ENCODE assay signal across 14 cellular contexts in genomic region chr1:200666309-200666708, GRCh38. TPM values are rescaled to one million over a fixed set of nuclear protein-coding genes. Genes with fewer than 3 reads are reported as not detected.
A peak's percentile ranks its signal among the peaks of the same experiment; 100 is the strongest.
DNase-seq lines count a peak whose midpoint lies in the region; ATAC-seq, FAIRE-seq and TF ChIP-seq lines count a peak whose summit lies in the region.
"Had no signal": no experiment of that assay in that cellular context is flagged by ENCODE, and none has a peak within 500 bp of the region (broad histone marks: within the 10 kb centered on the region; RNA-seq: fewer than 3 reads in every experiment).

No MANE protein-coding gene starts in this region.

- H3K4me1 ChIP-seq in CD4-positive, alpha-beta memory T cell (ENCODE audit: insufficient read depth, low read length) = peaks cover 60% of the 10 kb centered on the region
- H3K4me1 ChIP-seq in HUES64 (ENCODE audit: insufficient read depth, low read length) (peaks cover 27% of the 10 kb centered on the region), endothelial cell of umbilical vein (ENCODE audit: control insufficient read depth, extremely low read depth, insufficient read depth, low read length) (peaks cover 28% of the 10 kb centered on the region), gastrocnemius medialis (peaks cover 21 to 28% of the 10 kb centered on the region in 2 donors)

- dilution Hi-C loops in endothelial cell of umbilical vein (cut with MboI; ENCODE audit: extremely low pct_ligation_motif_present, low sequenced_read_pairs) = no loop called here

- peak overlapping the region in 4 of 8 donors; percentile 4 to 58 (median 42) for H3K4me3 Mint-ChIP-seq in CD4-positive, alpha-beta memory T cell

- no peaks in the 10 kb centered on the region for H3K9me3 Mint-ChIP-seq in CD4-positive, alpha-beta memory T cell

- no peaks in the 10 kb centered on the region for H3K9me3 ChIP-seq in CD4-positive, alpha-beta memory T cell (ENCODE audit: control insufficient read depth in 1 of 2, low read length in 2 of 2)
- H3K9me3 ChIP-seq in HUES64 (ENCODE audit: insufficient read depth, low read depth, low read length) (no peaks in the 10 kb centered on the region), endothelial cell of umbilical vein (replicated peaks; ENCODE audit: control insufficient read depth, insufficient read depth, low read length) (no peaks in the 10 kb centered on the region), gastrocnemius medialis (no peaks in the 10 kb centered on the region)
- H3K9me3 ChIP-seq: testis had no signal

- no peak for TF ChIP-seq POLR2A in endothelial cell of umbilical vein (IDR thresholded peaks at IDR 0.05; ENCODE audit: low read depth, low read length)
- TF ChIP-seq POLR2A in gastrocnemius medialis (IDR thresholded peaks at IDR 0.05) = no peak

- H3K79me2 ChIP-seq in endothelial cell of umbilical vein (ENCODE audit: control insufficient read depth, insufficient read depth, low read length) = peaks cover 10% of the 10 kb centered on the region

- peaks cover 9% of the 10 kb centered on the region for H3K36me3 ChIP-seq in CD4-positive, alpha-beta memory T cell (ENCODE audit: insufficient read depth, low read length)
- peaks cover 44% of the 10 kb centered on the region for H3K36me3 ChIP-seq in HUES64 (ENCODE audit: insufficient read depth, low read length)
- peaks cover 3 to 10% of the 10 kb centered on the region in 2 experiments for H3K36me3 ChIP-seq in endothelial cell of umbilical vein (ENCODE audit: control insufficient read depth in 2 of 2, extremely low read depth in 1 of 2, insufficient read depth in 2 of 2, low read length in 2 of 2)
- peaks cover 0 to 23% of the 10 kb centered on the region in 2 donors for H3K36me3 ChIP-seq in gastrocnemius medialis

- intact Hi-C loops in CD4-positive, alpha-beta memory T cell (cut with micrococcal nuclease) = no loop called here
- intact Hi-C loops in endothelial cell of umbilical vein (cut with micrococcal nuclease) (no loop called here), gastrocnemius medialis (cut with DNase I; ENCODE audit: low total_unique reads) (no loop called here)

- FAIRE-seq in endothelial cell of umbilical vein (lab: Jason Lieb, UNC) = no peak
- FAIRE-seq: HepG2, islet of Langerhans had no signal

- H3K4me1 Mint-ChIP-seq in CD4-positive, alpha-beta memory T cell = peaks cover 45 to 81% (median 62%) of the 10 kb centered on the region in 4 donors

- TF ChIP-seq CTCF in endothelial cell of umbilical vein (IDR thresholded peaks at IDR 0.05; ENCODE audit: extremely low read depth in 1 of 2, insufficient read depth in 1 of 2, low read depth in 1 of 2, low read length in 2 of 2) (no peak), gastrocnemius medialis (IDR thresholded peaks at IDR 0.05 in 4 of 5, conservative IDR thresholded peaks at IDR 0.05 in 1 of 5) (no peak)

- H2AFZ ChIP-seq in endothelial cell of umbilical vein (ENCODE audit: low read depth, low read length) = no peak overlapping the region

- DNase-seq in CD4-positive, alpha-beta memory T cell = no peak
- no peak for DNase-seq in endothelial cell of umbilical vein (ENCODE audit: low read depth, low spot score)
- no peak for DNase-seq in gastrocnemius medialis
- DNase-seq in NCI-H1436 treated with DMSO at 0.1 percent for 48 hours (lab: John Stamatoyannopoulos, UW) = no peak
- no peak for DNase-seq in NCI-H1092 treated with DMSO at 0.1 percent for 48 hours (lab: John Stamatoyannopoulos, UW)
- DNase-seq: activated CD4-positive, alpha-beta T cell treated with anti-CD3 and anti-CD28 coated beads, Interleukin-2, amount 50 U/mL, for 1 hour; COR-L47; effector CD4-positive, alpha-beta T cell; SHP77 treated with DMSO at 0.1 percent for 48 hours; testis had no signal

- CTCF ChIA-PET in CD4-positive, alpha-beta memory T cell (lab: Charles Lee; ENCODE audit: partially characterized antibody) = interaction anchor here (1.3 kb wide), 1 partner anchor 44 kb away, joined by 7 read pairs; no protein-coding TSS in a partner anchor
- CTCF ChIA-PET in endothelial cell of umbilical vein (lab: Charles Lee) = interaction anchor here (1.0 to 3.7 kb wide), 3 partner anchors 33 to 171 kb away, joined by 3 to 20 read pairs (median 4); no protein-coding TSS in a partner anchor

- in situ Hi-C loops in gastrocnemius medialis (cut with MboI; ENCODE audit: low sequenced_read_pairs in 4 of 4) = no loop called here

- ATAC-seq in gastrocnemius medialis (no peak), HG02678 (IDR thresholded peaks at IDR 0.05; ENCODE audit: unreplicated experiment) (no peak)
- ATAC-seq: HepG2 had no signal

- H3K27me3 ChIP-seq in CD4-positive, alpha-beta memory T cell (ENCODE audit: insufficient read depth, low read length) = no peaks in the 10 kb centered on the region
- H3K27me3 ChIP-seq in HUES64 (ENCODE audit: insufficient read depth, low read length) (no peaks in the 10 kb centered on the region), endothelial cell of umbilical vein (ENCODE audit: control insufficient read depth in 2 of 2, insufficient read depth in 2 of 2, low read length in 2 of 2) (no peaks in the 10 kb centered on the region), gastrocnemius medialis (no peaks in the 10 kb centered on the region)
- H3K27me3 ChIP-seq: testis had no signal

- H4K20me1 ChIP-seq in endothelial cell of umbilical vein (replicated peaks; ENCODE audit: control insufficient read depth, extremely low read depth, insufficient read depth, low read length) = no peaks in the 10 kb centered on the region

- H3K36me3 Mint-ChIP-seq in CD4-positive, alpha-beta memory T cell = peaks cover 39 to 52% of the 10 kb centered on the region in 2 donors

- 89% methylated on average over 8 of the region's 8 CpGs for whole genome bisulfite sequencing in HUES64

- H3K9ac ChIP-seq in HUES64 (ENCODE audit: low read depth, low read length) (no peak overlapping the region), endothelial cell of umbilical vein (replicated peaks; ENCODE audit: extremely low read depth, insufficient read depth, low read length) (no peak overlapping the region)

- H3K27ac ChIP-seq in CD4-positive, alpha-beta memory T cell (ENCODE audit: low read depth, low read length) = no peak overlapping the region
- peak overlapping the region; percentile 63; the same call in 1 of the 2 replicates for H3K27ac ChIP-seq in HUES64 (ENCODE audit: low read depth, low read length)
- peak overlapping the region; percentile 32 for H3K27ac ChIP-seq in endothelial cell of umbilical vein (ENCODE audit: insufficient read depth, low read depth, low read length)
- peak overlapping the region in 3 of 4 donors; percentile 11 to 31 (median 29) for H3K27ac ChIP-seq in gastrocnemius medialis

- no TSS peak for BruUV-seq in endothelial cell of umbilical vein (replicated peaks; lab: Mats Ljungman, UMichigan)

- peak overlapping the region in 6 of 7 donors; percentile 7 to 47 (median 31) for H3K27ac Mint-ChIP-seq in CD4-positive, alpha-beta memory T cell

- no peaks in the 10 kb centered on the region for H3K27me3 Mint-ChIP-seq in CD4-positive, alpha-beta memory T cell

- POLR2A ChIA-PET in CD4-positive, alpha-beta memory T cell (lab: Charles Lee; ENCODE audit: partially characterized antibody) = no interaction called here
- POLR2A ChIA-PET in endothelial cell of umbilical vein (lab: Charles Lee) = no interaction called here

- H3K9me1 ChIP-seq in endothelial cell of umbilical vein (replicated peaks; ENCODE audit: control insufficient read depth, extremely low read depth, insufficient read depth, low read length) = no peaks in the 10 kb centered on the region

- H3K4me2 ChIP-seq in endothelial cell of umbilical vein (ENCODE audit: insufficient read depth, low read length) = no peak overlapping the region

- H3K4me3 ChIP-seq in CD4-positive, alpha-beta memory T cell (ENCODE audit: low read length in 2 of 2) = no peak overlapping the region
- H3K4me3 ChIP-seq in HUES64 (ENCODE audit: low read length) (no peak overlapping the region), endothelial cell of umbilical vein (replicated peaks in 1 of 3; ENCODE audit: insufficient read depth in 1 of 3, low read depth in 1 of 3, low read length in 3 of 3) (no peak overlapping the region), gastrocnemius medialis (no peak overlapping the region)
- H3K4me3 ChIP-seq: testis had no signal

TF ChIP-seq in endothelial cell of umbilical vein, 7 proteins besides CTCF, POLR2A, EP300 and RAD21 (continues in another document):
- no peak for TF ChIP-seq MYC (IDR thresholded peaks at IDR 0.05; ENCODE audit: low read depth, low read length)
- no peak for TF ChIP-seq JUN (IDR thresholded peaks at IDR 0.05; ENCODE audit: borderline replicate concordance, insufficient read depth, insufficient read length, low read depth)
- no peak for TF ChIP-seq FOS (IDR thresholded peaks at IDR 0.05; ENCODE audit: borderline replicate concordance, insufficient read depth, low read length)
- TF ChIP-seq EZH2 (IDR thresholded peaks at IDR 0.05; ENCODE audit: borderline replicate concordance, low read depth, low read length, severe bottlenecking) = no peak

RNA-seq across cellular contexts. Expression of gene DDX59, which starts 3.4 kb away (rescaled TPM):
- total RNA-seq in CD4-positive, alpha-beta memory T cell = 10 to 100 TPM; 37.0 to 37.5 TPM
- polyA plus RNA-seq in CD4-positive, alpha-beta memory T cell = 10 to 100 TPM; 18.2 to 24.8 TPM
- 13.9 TPM for polyA plus RNA-seq in HUES64 (2013, experiment 1 of 2)
- 16.6 TPM for polyA plus RNA-seq in HUES64 (2013, experiment 2 of 2)
- total RNA-seq in endothelial cell of umbilical vein (17.6 and 17.7 TPM in 2 replicates), gastrocnemius medialis (10 to 100 TPM; 36.7 to 52.7 (median 39.5) TPM)
- polyA plus RNA-seq in endothelial cell of umbilical vein = 6.6 and 8.1 TPM in 2 replicates
- polyA plus RNA-seq in endothelial cell of umbilical vein (2011; cell fraction: cytosol; rRNA removed) = 9.5 and 11.2 TPM in 2 replicates
- polyA plus RNA-seq in endothelial cell of umbilical vein (2011; cell fraction: nucleus; rRNA removed) = 13.4 and 18.5 TPM in 2 replicates
- 7.2 and 10.8 TPM in 2 replicates for polyA plus RNA-seq in endothelial cell of umbilical vein (2012)
- 5.6 and 11.1 TPM in 2 replicates for polyA minus RNA-seq in endothelial cell of umbilical vein
- 24.7 TPM for polyA minus RNA-seq in endothelial cell of umbilical vein (2011; cell fraction: cytosol; rRNA and poly(A)+ RNA removed)
- 9.5 and 11.3 TPM in 2 replicates for polyA minus RNA-seq in endothelial cell of umbilical vein (2011; cell fraction: nucleus; rRNA and poly(A)+ RNA removed)

RNA-seq across cellular contexts. Expression of gene KIF14, which starts 45.8 kb away (rescaled TPM):
- under 1 TPM in 1 of 2 experiments, not detected in 1; 0.06 TPM for total RNA-seq in CD4-positive, alpha-beta memory T cell
- polyA plus RNA-seq in CD4-positive, alpha-beta memory T cell = not detected
- polyA plus RNA-seq in HUES64 (2013, experiment 1 of 2) = 15.7 TPM
- 18.4 TPM for polyA plus RNA-seq in HUES64 (2013, experiment 2 of 2)
- 12.6 and 13.8 TPM in 2 replicates for total RNA-seq in endothelial cell of umbilical vein
- 1.0 and 1.5 TPM in 2 replicates for polyA plus RNA-seq in endothelial cell of umbilical vein
- polyA plus RNA-seq in endothelial cell of umbilical vein (2011; cell fraction: cytosol; rRNA removed) = 2.7 and 2.8 TPM in 2 replicates
- polyA plus RNA-seq in endothelial cell of umbilical vein (2011; cell fraction: nucleus; rRNA removed) = 4.9 and 9.2 TPM in 2 replicates
- polyA plus RNA-seq in endothelial cell of umbilical vein (2012) = 3.1 and 7.2 TPM in 2 replicates
- 2.5 and 2.9 TPM in 2 replicates for polyA minus RNA-seq in endothelial cell of umbilical vein
- 17.1 TPM for polyA minus RNA-seq in endothelial cell of umbilical vein (2011; cell fraction: cytosol; rRNA and poly(A)+ RNA removed)
- polyA minus RNA-seq in endothelial cell of umbilical vein (2011; cell fraction: nucleus; rRNA and poly(A)+ RNA removed) = 4.7 and 8.8 TPM in 2 replicates
- total RNA-seq in gastrocnemius medialis = under 1 TPM; 0.03 to 0.19 (median 0.07) TPM

Comparison
In these comparisons a context has a peak if more than half of its experiments do, and no peak if none do; other contexts are left out.
1. RNA of gene KIF14, which starts 45.8 kb away (total RNA-seq): 12.6 to 13.8 TPM in endothelial cell of umbilical vein; 0.03 to 0.19 TPM in gastrocnemius medialis and 0.06 TPM in CD4-positive, alpha-beta memory T cell; every median in the first group is over 10 times any median in the second.